ENCODE assay signal across 1 cellular context in the genomic region with DNA sequence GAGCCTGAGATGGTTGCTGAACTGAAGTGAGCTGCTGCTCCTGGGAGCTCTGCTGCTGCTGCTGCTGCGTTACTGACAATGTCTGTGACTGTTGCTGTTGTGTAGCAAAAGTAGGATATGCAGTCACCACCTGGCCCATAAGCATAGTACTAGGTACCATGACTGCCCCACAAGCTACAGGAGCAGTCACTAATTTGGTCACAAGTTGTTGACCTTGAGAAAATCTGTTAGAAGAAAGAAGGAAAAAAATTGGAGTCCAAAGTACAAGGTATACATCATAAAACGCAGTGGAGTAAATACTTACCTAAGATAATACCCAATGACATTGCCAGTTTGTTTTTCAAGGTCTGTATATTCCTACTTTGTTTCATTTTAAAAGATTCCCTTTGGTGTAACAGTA.
TF ChIP-seq lines count a peak whose summit lies in the region.

No MANE protein-coding gene starts in this region.

TF ChIP-seq in IMR-90, 13 proteins besides CTCF, POLR2A, EP300 and RAD21:
- TF ChIP-seq, protein P1, sequence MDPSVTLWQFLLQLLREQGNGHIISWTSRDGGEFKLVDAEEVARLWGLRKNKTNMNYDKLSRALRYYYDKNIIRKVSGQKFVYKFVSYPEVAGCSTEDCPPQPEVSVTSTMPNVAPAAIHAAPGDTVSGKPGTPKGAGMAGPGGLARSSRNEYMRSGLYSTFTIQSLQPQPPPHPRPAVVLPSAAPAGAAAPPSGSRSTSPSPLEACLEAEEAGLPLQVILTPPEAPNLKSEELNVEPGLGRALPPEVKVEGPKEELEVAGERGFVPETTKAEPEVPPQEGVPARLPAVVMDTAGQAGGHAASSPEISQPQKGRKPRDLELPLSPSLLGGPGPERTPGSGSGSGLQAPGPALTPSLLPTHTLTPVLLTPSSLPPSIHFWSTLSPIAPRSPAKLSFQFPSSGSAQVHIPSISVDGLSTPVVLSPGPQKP (IDR thresholded peaks at IDR 0.05; ENCODE audit: borderline replicate concordance, low read depth, low read length): no peak
- TF ChIP-seq RFX5 (IDR thresholded peaks at IDR 0.05; ENCODE audit: low read depth, low read length) (no peak), SMC3 (IDR thresholded peaks at IDR 0.05; ENCODE audit: low read depth, low read length) (no peak), MXI1 (IDR thresholded peaks at IDR 0.05; ENCODE audit: borderline replicate concordance, low read depth, low read length) (no peak), NFE2L2 (IDR thresholded peaks at IDR 0.05; ENCODE audit: low read depth, low read length) (no peak), BHLHE40 (IDR thresholded peaks at IDR 0.05; ENCODE audit: low read depth, low read length) (no peak), MAFK (IDR thresholded peaks at IDR 0.05; ENCODE audit: low read depth, low read length) (no peak), FOS (IDR thresholded peaks at IDR 0.05; ENCODE audit: low read depth, low read length) (no peak), CHD1 (IDR thresholded peaks at IDR 0.05; ENCODE audit: low read depth, low read length) (no peak), MAZ (IDR thresholded peaks at IDR 0.05; ENCODE audit: borderline replicate concordance, low read depth, low read length) (no peak), RCOR1 (IDR thresholded peaks at IDR 0.05; ENCODE audit: insufficient replicate concordance, low read length) (no peak), CEBPB (IDR thresholded peaks at IDR 0.05; ENCODE audit: low read depth, low read length) (no peak)
- TF ChIP-seq, protein P2, sequence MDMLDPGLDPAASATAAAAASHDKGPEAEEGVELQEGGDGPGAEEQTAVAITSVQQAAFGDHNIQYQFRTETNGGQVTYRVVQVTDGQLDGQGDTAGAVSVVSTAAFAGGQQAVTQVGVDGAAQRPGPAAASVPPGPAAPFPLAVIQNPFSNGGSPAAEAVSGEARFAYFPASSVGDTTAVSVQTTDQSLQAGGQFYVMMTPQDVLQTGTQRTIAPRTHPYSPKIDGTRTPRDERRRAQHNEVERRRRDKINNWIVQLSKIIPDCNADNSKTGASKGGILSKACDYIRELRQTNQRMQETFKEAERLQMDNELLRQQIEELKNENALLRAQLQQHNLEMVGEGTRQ (IDR thresholded peaks at IDR 0.05; ENCODE audit: low read depth, low read length): no peak
